2 cellular contexts compared by ENCODE assay signal in the genomic region with DNA sequence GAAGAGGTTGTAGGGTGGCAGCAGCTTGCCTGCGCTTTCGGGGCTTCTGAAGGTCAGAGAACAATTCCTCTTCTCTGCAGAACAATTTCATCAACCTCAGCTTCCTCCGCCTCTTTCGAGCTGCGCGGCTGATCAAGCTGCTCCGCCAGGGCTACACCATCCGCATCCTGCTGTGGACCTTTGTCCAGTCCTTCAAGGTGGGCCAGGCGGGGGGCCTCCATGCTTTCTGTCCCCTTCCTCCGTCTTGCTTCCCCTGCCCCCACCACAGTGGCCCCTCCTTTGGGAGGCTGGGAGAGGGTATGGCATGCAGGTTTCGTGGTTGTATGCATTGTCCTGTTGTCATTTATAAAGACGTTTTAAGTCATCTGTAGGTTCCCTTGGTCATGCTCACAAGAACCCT.
TF ChIP-seq lines count a peak whose summit lies in the region.

No MANE protein-coding gene starts in this region.

TF ChIP-seq in SK-N-SH, 30 proteins besides CTCF, POLR2A, EP300 and RAD21 (continued from another document):
- TF ChIP-seq, protein P1, sequence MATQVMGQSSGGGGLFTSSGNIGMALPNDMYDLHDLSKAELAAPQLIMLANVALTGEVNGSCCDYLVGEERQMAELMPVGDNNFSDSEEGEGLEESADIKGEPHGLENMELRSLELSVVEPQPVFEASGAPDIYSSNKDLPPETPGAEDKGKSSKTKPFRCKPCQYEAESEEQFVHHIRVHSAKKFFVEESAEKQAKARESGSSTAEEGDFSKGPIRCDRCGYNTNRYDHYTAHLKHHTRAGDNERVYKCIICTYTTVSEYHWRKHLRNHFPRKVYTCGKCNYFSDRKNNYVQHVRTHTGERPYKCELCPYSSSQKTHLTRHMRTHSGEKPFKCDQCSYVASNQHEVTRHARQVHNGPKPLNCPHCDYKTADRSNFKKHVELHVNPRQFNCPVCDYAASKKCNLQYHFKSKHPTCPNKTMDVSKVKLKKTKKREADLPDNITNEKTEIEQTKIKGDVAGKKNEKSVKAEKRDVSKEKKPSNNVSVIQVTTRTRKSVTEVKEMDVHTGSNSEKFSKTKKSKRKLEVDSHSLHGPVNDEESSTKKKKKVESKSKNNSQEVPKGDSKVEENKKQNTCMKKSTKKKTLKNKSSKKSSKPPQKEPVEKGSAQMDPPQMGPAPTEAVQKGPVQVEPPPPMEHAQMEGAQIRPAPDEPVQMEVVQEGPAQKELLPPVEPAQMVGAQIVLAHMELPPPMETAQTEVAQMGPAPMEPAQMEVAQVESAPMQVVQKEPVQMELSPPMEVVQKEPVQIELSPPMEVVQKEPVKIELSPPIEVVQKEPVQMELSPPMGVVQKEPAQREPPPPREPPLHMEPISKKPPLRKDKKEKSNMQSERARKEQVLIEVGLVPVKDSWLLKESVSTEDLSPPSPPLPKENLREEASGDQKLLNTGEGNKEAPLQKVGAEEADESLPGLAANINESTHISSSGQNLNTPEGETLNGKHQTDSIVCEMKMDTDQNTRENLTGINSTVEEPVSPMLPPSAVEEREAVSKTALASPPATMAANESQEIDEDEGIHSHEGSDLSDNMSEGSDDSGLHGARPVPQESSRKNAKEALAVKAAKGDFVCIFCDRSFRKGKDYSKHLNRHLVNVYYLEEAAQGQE (IDR thresholded peaks at IDR 0.05; ENCODE audit: low read depth, low read length) = no peak

TF ChIP-seq in SK-N-SH treated with all-trans-retinoic acid at 6 μM for 48 hours, 23 proteins besides CTCF, POLR2A, EP300 and RAD21 (continued from another document):
- TF ChIP-seq, protein P2, sequence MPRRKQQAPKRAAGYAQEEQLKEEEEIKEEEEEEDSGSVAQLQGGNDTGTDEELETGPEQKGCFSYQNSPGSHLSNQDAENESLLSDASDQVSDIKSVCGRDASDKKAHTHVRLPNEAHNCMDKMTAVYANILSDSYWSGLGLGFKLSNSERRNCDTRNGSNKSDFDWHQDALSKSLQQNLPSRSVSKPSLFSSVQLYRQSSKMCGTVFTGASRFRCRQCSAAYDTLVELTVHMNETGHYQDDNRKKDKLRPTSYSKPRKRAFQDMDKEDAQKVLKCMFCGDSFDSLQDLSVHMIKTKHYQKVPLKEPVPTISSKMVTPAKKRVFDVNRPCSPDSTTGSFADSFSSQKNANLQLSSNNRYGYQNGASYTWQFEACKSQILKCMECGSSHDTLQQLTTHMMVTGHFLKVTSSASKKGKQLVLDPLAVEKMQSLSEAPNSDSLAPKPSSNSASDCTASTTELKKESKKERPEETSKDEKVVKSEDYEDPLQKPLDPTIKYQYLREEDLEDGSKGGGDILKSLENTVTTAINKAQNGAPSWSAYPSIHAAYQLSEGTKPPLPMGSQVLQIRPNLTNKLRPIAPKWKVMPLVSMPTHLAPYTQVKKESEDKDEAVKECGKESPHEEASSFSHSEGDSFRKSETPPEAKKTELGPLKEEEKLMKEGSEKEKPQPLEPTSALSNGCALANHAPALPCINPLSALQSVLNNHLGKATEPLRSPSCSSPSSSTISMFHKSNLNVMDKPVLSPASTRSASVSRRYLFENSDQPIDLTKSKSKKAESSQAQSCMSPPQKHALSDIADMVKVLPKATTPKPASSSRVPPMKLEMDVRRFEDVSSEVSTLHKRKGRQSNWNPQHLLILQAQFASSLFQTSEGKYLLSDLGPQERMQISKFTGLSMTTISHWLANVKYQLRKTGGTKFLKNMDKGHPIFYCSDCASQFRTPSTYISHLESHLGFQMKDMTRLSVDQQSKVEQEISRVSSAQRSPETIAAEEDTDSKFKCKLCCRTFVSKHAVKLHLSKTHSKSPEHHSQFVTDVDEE (CRISPR knock-in tag; IDR thresholded peaks at IDR 0.05) = no peak
- TF ChIP-seq ARNTL (CRISPR knock-in tag; IDR thresholded peaks at IDR 0.05; ENCODE audit: borderline replicate concordance, low read depth) (no peak), ZNF8 (CRISPR knock-in tag; IDR thresholded peaks at IDR 0.05) (no peak), ZC3H10 (CRISPR knock-in tag; IDR thresholded peaks at IDR 0.05) (no peak)
- TF ChIP-seq, protein P3, sequence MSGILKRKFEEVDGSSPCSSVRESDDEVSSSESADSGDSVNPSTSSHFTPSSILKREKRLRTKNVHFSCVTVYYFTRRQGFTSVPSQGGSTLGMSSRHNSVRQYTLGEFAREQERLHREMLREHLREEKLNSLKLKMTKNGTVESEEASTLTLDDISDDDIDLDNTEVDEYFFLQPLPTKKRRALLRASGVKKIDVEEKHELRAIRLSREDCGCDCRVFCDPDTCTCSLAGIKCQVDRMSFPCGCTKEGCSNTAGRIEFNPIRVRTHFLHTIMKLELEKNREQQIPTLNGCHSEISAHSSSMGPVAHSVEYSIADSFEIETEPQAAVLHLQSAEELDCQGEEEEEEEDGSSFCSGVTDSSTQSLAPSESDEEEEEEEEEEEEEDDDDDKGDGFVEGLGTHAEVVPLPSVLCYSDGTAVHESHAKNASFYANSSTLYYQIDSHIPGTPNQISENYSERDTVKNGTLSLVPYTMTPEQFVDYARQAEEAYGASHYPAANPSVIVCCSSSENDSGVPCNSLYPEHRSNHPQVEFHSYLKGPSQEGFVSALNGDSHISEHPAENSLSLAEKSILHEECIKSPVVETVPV (CRISPR knock-in tag; IDR thresholded peaks at IDR 0.05) = no peak
- TF ChIP-seq, protein P4, sequence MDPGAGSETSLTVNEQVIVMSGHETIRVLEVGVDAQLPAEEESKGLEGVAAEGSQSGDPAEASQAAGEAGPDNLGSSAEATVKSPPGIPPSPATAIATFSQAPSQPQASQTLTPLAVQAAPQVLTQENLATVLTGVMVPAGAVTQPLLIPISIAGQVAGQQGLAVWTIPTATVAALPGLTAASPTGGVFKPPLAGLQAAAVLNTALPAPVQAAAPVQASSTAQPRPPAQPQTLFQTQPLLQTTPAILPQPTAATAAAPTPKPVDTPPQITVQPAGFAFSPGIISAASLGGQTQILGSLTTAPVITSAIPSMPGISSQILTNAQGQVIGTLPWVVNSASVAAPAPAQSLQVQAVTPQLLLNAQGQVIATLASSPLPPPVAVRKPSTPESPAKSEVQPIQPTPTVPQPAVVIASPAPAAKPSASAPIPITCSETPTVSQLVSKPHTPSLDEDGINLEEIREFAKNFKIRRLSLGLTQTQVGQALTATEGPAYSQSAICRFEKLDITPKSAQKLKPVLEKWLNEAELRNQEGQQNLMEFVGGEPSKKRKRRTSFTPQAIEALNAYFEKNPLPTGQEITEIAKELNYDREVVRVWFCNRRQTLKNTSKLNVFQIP (CRISPR knock-in tag; IDR thresholded peaks at IDR 0.05; ENCODE audit: borderline replicate concordance, low read depth) = no peak
